9 cellular contexts compared by ENCODE assay signal in the genomic region with DNA sequence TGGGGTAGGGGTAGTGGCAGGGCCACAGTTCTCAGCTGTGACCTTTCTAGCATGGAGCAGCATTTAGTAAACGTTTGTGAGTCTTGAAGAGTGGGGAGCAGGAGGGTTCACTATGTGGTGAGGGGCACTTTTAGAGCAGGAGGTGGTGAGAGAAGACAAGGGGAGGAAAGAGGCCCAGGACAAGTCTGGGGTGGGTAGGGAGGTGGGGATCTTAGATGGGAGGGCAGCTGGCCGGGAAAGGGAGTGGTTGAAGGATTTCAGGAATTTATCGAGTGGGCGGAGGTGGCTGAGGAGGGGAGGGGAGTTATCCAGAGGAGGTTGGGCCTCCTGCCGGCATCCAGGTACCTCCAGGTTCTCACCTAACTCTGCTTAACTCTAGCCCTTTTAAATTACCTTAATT.
DNase-seq lines count a peak whose midpoint lies in the region; ATAC-seq and TF ChIP-seq lines count a peak whose summit lies in the region.
"Had no signal": no experiment of that assay in that cellular context is flagged by ENCODE, and none has a peak within 500 bp of the region (broad histone marks: within the 10 kb centered on the region; RNA-seq: fewer than 3 reads in every experiment).

No MANE protein-coding gene starts in this region.

- H3K9ac ChIP-seq in iPS-15b (ENCODE audit: low read depth, low read length) = no peak overlapping the region

- no peaks in the 10 kb centered on the region for H3K9me3 Mint-ChIP-seq in T-helper 1 cell treated with Interleukin-12 subunit alpha and Interleukin-12 subunit beta and Interleukin-4 antibody, amounts not matched to agents 30 μg/mL and 1 μg/mL, for 36 hours

- H3K36me3 ChIP-seq in RWPE2 (ENCODE audit: low read depth) (no peaks in the 10 kb centered on the region), iPS-15b (ENCODE audit: control insufficient read depth, insufficient read depth, low read length) (no peaks in the 10 kb centered on the region)

- ATAC-seq in RWPE2 (ENCODE audit: low read depth) (peak; percentile 33; the same call in 2 of the 3 replicates), GM18502 (IDR thresholded peaks at IDR 0.05; ENCODE audit: poor library complexity, unreplicated experiment) (no peak), GM19395 (IDR thresholded peaks at IDR 0.05; ENCODE audit: unreplicated experiment) (no peak)

- H3K4me1 ChIP-seq in RWPE2 (ENCODE audit: insufficient read depth, poor library complexity, severe bottlenecking) (peaks cover 30% of the 10 kb centered on the region), iPS-15b (ENCODE audit: control insufficient read depth, insufficient read depth, low read length) (peaks cover 40% of the 10 kb centered on the region)

- peak overlapping the region; percentile 34 for H3K27ac ChIP-seq in RWPE2 (ENCODE audit: poor library complexity, severe bottlenecking)

- DNase-seq in T-helper 1 cell = no peak
- no peak for DNase-seq in RWPE2 (ENCODE audit: low spot score)
- DNase-seq in skeletal muscle cell (ENCODE audit: low read depth) = no peak
- no peak for DNase-seq in SHP77 (lab: John Stamatoyannopoulos, UW)
- DNase-seq: 8988T had no signal

- H3K4me3 ChIP-seq in RWPE2 (ENCODE audit: severe bottlenecking) (no peak overlapping the region), iPS-15b (ENCODE audit: low read depth, low read length) (peak overlapping the region; percentile 24), skeletal muscle cell (ENCODE audit: low read depth, low read length) (peak overlapping the region; percentile 8)

- H3K4me3 Mint-ChIP-seq in T-helper 1 cell treated with Interleukin-12 subunit alpha and Interleukin-12 subunit beta and Interleukin-4 antibody, amounts not matched to agents 30 μg/mL and 1 μg/mL, for 36 hours = peak overlapping the region; percentile 87

- H3K27me3 Mint-ChIP-seq in T-helper 1 cell treated with Interleukin-12 subunit alpha and Interleukin-12 subunit beta and Interleukin-4 antibody, amounts not matched to agents 30 μg/mL and 1 μg/mL, for 36 hours (ENCODE audit: low read depth) = no peaks in the 10 kb centered on the region

- peaks cover 50% of the 10 kb centered on the region for H3K4me1 Mint-ChIP-seq in T-helper 1 cell treated with Interleukin-12 subunit alpha and Interleukin-12 subunit beta and Interleukin-4 antibody, amounts not matched to agents 30 μg/mL and 1 μg/mL, for 36 hours (ENCODE audit: low read depth)

- H3K27ac Mint-ChIP-seq in T-helper 1 cell treated with Interleukin-12 subunit alpha and Interleukin-12 subunit beta and Interleukin-4 antibody, amounts not matched to agents 30 μg/mL and 1 μg/mL, for 36 hours = no peak overlapping the region

- H3K9me3 ChIP-seq in RWPE2 (ENCODE audit: severe bottlenecking) (no peaks in the 10 kb centered on the region), iPS-15b (ENCODE audit: control insufficient read depth, insufficient read depth, low read length) (no peaks in the 10 kb centered on the region)

- H3K27me3 ChIP-seq in RWPE2 (ENCODE audit: insufficient read depth, poor library complexity, severe bottlenecking) (no peaks in the 10 kb centered on the region), iPS-15b (ENCODE audit: control insufficient read depth, insufficient read depth, low read length) (peaks cover 4% of the 10 kb centered on the region)

- peaks cover 2% of the 10 kb centered on the region for H3K36me3 Mint-ChIP-seq in T-helper 1 cell treated with Interleukin-12 subunit alpha and Interleukin-12 subunit beta and Interleukin-4 antibody, amounts not matched to agents 30 μg/mL and 1 μg/mL, for 36 hours (ENCODE audit: low read depth)

- TF ChIP-seq CTCF in RWPE2 (IDR thresholded peaks at IDR 0.05; ENCODE audit: poor library complexity, severe bottlenecking) = no peak
